In the genomic region with DNA sequence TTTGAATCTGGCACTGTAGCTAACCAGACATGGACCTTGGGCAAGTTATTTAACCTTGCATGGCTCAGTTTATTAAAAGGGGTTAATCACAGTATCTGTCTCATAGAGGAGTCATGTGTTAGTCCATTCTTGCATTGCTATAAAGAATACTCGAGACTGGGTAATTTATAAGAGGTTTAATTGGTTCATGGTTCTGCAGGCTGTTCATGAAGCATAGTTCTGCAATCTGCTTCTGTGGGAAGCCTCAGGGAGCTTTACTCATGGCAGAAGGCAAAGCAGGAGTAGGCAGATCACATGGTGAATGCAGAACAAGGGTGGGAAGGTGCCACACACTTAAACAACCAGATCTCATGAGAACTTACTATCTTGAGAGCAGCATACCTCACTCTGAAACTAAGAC, we compare ENCODE assay signal across 12 cellular contexts. TPM values are rescaled to one million over a fixed set of nuclear protein-coding genes. Genes with fewer than 3 reads are reported as not detected.
DNase-seq lines count a peak whose midpoint lies in the region; ATAC-seq and TF ChIP-seq lines count a peak whose summit lies in the region.
"Had no signal": no experiment of that assay in that cellular context is flagged by ENCODE, and none has a peak within 500 bp of the region (broad histone marks: within the 10 kb centered on the region; RNA-seq: fewer than 3 reads in every experiment).

No MANE protein-coding gene starts in this region.

- DNase-seq in DMS 273 (lab: John Stamatoyannopoulos, UW; ENCODE audit: unreplicated experiment) (peak; percentile 19), DMS 273 treated with DMSO at 0.1 percent for 48 hours (lab: John Stamatoyannopoulos, UW) (no peak), M059J (ENCODE audit: low read depth) (peak; percentile 11), foreskin fibroblast (peak; percentile 46 to 71), NCI-H146 (lab: John Stamatoyannopoulos, UW) (no peak)
- DNase-seq: Caco-2; CD8-positive, alpha-beta memory T cell; H7 had no signal

- no peak for ATAC-seq in GM19467 (IDR thresholded peaks at IDR 0.05; ENCODE audit: unreplicated experiment)
- ATAC-seq in GM18498 (IDR thresholded peaks at IDR 0.05; ENCODE audit: unreplicated experiment), result no peak
- ATAC-seq: GM23338 had no signal

- no peak overlapping the region for H3K4me3 ChIP-seq in foreskin fibroblast (ENCODE audit: low read depth in 1 of 2, low read length in 2 of 2)
- H3K4me3 ChIP-seq: BLaER1, GM23338 had no signal

- no peak for TF ChIP-seq CTCF in foreskin fibroblast (IDR thresholded peaks at IDR 0.05; ENCODE audit: low read depth, low read length)

RNA-seq across cellular contexts. Expression of gene PTX3, which starts 42.3 kb away (rescaled TPM):
- 17.6 and 24.0 TPM in 2 replicates for total RNA-seq in M059J (2014; rRNA removed; shearing (Covaris generic))
- total RNA-seq: Caco-2; CD8-positive, alpha-beta memory T cell had no signal

Comparison
In these comparisons a context has a peak if more than half of its experiments do, and no peak if none do; other contexts are left out.
1. DNase-seq: peak in DMS 273 (single experiment), M059J (single experiment) and foreskin fibroblast (2 of 2); none in DMS 273 treated with DMSO at 0.1 percent for 48 hours (single experiment) and NCI-H146 (single experiment).